Comparison of ENCODE assay signal across 8 cellular contexts in the genomic region with DNA sequence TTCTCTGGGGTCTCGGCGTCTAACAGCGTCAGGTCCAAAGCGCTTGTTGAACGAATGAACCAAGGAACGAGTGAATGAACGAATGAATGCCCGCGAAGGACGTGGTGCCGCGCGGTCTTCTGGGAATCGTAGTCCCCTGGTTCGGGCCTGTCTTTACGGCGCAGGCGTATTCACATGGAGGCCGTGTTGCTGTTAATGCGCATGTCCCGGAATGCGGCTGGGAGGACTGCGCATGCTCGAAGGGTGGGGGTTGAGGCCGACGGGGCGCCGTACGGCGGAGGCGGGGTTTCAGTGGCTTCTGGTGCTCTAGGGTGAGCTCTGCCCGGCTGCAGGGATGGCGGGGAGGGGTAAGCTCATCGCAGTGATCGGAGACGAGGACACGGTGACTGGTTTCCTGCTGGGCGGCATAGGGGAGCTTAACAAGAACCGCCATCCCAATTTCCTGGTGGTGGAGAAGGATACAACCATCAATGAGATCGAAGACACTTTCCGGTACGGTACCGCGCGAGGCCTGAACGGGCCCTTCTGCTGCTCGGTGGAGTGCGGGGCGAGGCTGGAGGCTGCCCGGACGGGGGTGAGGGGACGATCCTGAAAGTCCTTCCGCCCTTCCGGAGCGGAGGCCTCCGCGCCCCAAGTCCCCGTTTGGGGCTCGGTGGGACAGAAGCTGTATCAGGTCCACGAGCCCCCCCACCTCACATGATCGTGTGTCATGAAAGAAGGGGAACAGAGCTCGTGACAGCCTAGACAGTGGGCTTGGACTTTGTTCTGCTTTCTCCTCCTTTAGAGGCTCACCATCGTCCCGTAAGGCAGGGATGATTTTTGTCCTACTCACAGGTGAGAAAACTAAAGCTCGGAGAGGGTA. TPM values are rescaled to one million over a fixed set of nuclear protein-coding genes. Genes with fewer than 3 reads are reported as not detected.
A peak's percentile ranks its signal among the peaks of the same experiment; 100 is the strongest.
DNase-seq lines count a peak whose midpoint lies in the region; ATAC-seq and TF ChIP-seq lines count a peak whose summit lies in the region.

A gene with protein sequence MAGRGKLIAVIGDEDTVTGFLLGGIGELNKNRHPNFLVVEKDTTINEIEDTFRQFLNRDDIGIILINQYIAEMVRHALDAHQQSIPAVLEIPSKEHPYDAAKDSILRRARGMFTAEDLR (plus strand): TSS at position 286 of the 862 bp plus-strand sequence. CDS start 49 bp downstream, at position 335.

- no peaks in the 10 kb centered on the region for H3F3A ChIP-seq in Loucy (ENCODE audit: low read depth)

- H3K4me3 ChIP-seq in Loucy (ENCODE audit: low read length, poor library complexity, severe bottlenecking) (peak within 1 kb of the TSS; percentile 83), fibroblast of mammary gland (ENCODE audit: control insufficient read depth, low read depth, low read length) (peak within 1 kb of the TSS; percentile 96)

- H3K4me2 ChIP-seq in Loucy (ENCODE audit: low read depth, low read length, poor library complexity, severe bottlenecking): peak within 1 kb of the TSS; percentile 90

- H3K4me3 Mint-ChIP-seq in natural killer cell: peak within 1 kb of the TSS; percentile 98

- H3K9ac ChIP-seq in Loucy (ENCODE audit: low read depth, low read length, poor library complexity, severe bottlenecking): peak within 1 kb of the TSS; percentile 86

- peak within 1 kb of the TSS; percentile 98 for H2AFZ ChIP-seq in Loucy (ENCODE audit: low read length)

- H3K36me3 ChIP-seq in Loucy (ENCODE audit: insufficient read depth, low read length): no peaks in the 10 kb centered on the region

- peaks cover 16 to 34% of the 10 kb centered on the region in 2 donors for H3K4me1 Mint-ChIP-seq in natural killer cell

- H3K4me1 ChIP-seq in Loucy (ENCODE audit: insufficient read depth, low read length, poor library complexity, severe bottlenecking): peaks cover 10% of the 10 kb centered on the region

- TF ChIP-seq CTCF in Loucy (conservative IDR thresholded peaks at IDR 0.05; ENCODE audit: low read length) (no peak), fibroblast of mammary gland (conservative IDR thresholded peaks at IDR 0.05; ENCODE audit: control insufficient read depth, insufficient read depth, low read depth, low read length) (no peak), natural killer cell (IDR thresholded peaks at IDR 0.05) (no peak)

- intact Hi-C loops in natural killer cell (cut with micrococcal nuclease): no loop called here

- TF ChIP-seq POLR2A in Raji (IDR thresholded peaks at IDR 0.05; ENCODE audit: insufficient read depth, low read depth, low read length): peak; percentile 96

- H3K36me3 Mint-ChIP-seq in natural killer cell: no peaks in the 10 kb centered on the region

- peaks cover 24% of the 10 kb centered on the region for H3K79me2 ChIP-seq in Loucy (ENCODE audit: insufficient read depth, low read length)

- no peaks in the 10 kb centered on the region for H3K9me3 Mint-ChIP-seq in natural killer cell

- H3K27me3 Mint-ChIP-seq in natural killer cell (ENCODE audit: low read depth in 2 of 2): no peaks in the 10 kb centered on the region

- no peaks in the 10 kb centered on the region for H3K9me2 ChIP-seq in Loucy (replicated peaks; ENCODE audit: low read depth, low read length)

- H4K20me1 ChIP-seq in Loucy (ENCODE audit: insufficient read depth, low read length, poor library complexity, severe bottlenecking): no peaks in the 10 kb centered on the region

- H3K27ac Mint-ChIP-seq in natural killer cell: peak within 1 kb of the TSS; percentile 88 to 96

- DNase-seq in EL (peak; percentile 96), H4 (ENCODE audit: low spot score) (peak; percentile 97), fibroblast of mammary gland (ENCODE audit: low read depth) (peak; percentile 96), natural killer cell (peak; percentile 99)
- peak; percentile 98 for DNase-seq in activated T-helper 9 cell treated with anti-CD3 and anti-CD28 coated beads, Interleukin-2, amount 50 U/mL, for 16 hours (ENCODE audit: low read depth)
- DNase-seq in stimulated activated naive CD4-positive, alpha-beta T cell treated with Interleukin-2 at 50 U/mL for 16 hours (lab: John Stamatoyannopoulos, UW): peak; percentile 97

- no peaks in the 10 kb centered on the region for H3K9me3 ChIP-seq in Loucy (ENCODE audit: insufficient read depth, low read depth, low read length)

- ATAC-seq in natural killer cell: peak; percentile 87 to 93 (median 91)

- H3K27me3 ChIP-seq in Loucy (ENCODE audit: insufficient read depth, low read length, poor library complexity, severe bottlenecking): no peaks in the 10 kb centered on the region

RNA-seq across cellular contexts. Expression of the gene that starts here (rescaled TPM):
- 119 and 124 TPM in 2 replicates for total RNA-seq in H4 (2014; rRNA removed; shearing (Covaris generic))
- 10 to 100 TPM; 82.9 to 98.0 (median 94.3) TPM for total RNA-seq in natural killer cell

Comparison
In these comparisons a context has a peak if more than half of its experiments do, and no peak if none do; other contexts are left out.
1. Peak in every context shown above with its lines: DNase-seq, ATAC-seq and H3K4me3 ChIP-seq.